ENCODE assay signal across 13 cellular contexts in genomic region chr3:32531010-32531647, GRCh38.
DNase-seq lines count a peak whose midpoint lies in the region; ATAC-seq lines count a peak whose summit lies in the region.
"Had no signal": no experiment of that assay in that cellular context is flagged by ENCODE, and none has a peak within 500 bp of the region (broad histone marks: within the 10 kb centered on the region; RNA-seq: fewer than 3 reads in every experiment).

No MANE protein-coding gene starts in this region.

- H3K36me3 Mint-ChIP-seq in effector memory CD8-positive, alpha-beta T cell (ENCODE audit: insufficient read depth) = peaks cover 58% of the 10 kb centered on the region

- peak; percentile 92 for ATAC-seq in GM18868 (IDR thresholded peaks at IDR 0.05; ENCODE audit: unreplicated experiment)
- peak; percentile 64 for ATAC-seq in HG03432 (IDR thresholded peaks at IDR 0.05; ENCODE audit: unreplicated experiment)
- ATAC-seq in effector memory CD8-positive, alpha-beta T cell (replicated peaks) = no peak

- DNase-seq in EL (peak; percentile 28), iris pigment epithelial cell (ENCODE audit: low read depth) (peak; percentile 17), retina (no peak), SW 1271 (lab: John Stamatoyannopoulos, UW) (no peak), HPDE6-E6E7 (ENCODE audit: extremely low spot score) (no peak)
- no peak for DNase-seq in effector memory CD8-positive, alpha-beta T cell
- DNase-seq: activated CD4-positive, alpha-beta T cell treated with anti-CD3 and anti-CD28 coated beads for 4 hours; activated naive CD4-positive, alpha-beta T cell treated with anti-CD3 and anti-CD28 coated beads, Interleukin-2, amount 10 ng/mL, durations not matched to agents 7 days and 5 days; H9; mesendoderm; NCI-H187 treated with DMSO at 0.1 percent for 48 hours had no signal

- no peak overlapping the region for H3K4me3 Mint-ChIP-seq in effector memory CD8-positive, alpha-beta T cell
- H3K4me3 Mint-ChIP-seq: activated naive CD4-positive, alpha-beta T cell treated with anti-CD3 and anti-CD28 coated beads, Interleukin-2, amount 10 ng/mL, durations not matched to agents 7 days and 5 days; H9 had no signal

- H3K9me3 Mint-ChIP-seq in effector memory CD8-positive, alpha-beta T cell = no peaks in the 10 kb centered on the region
- H3K9me3 Mint-ChIP-seq: activated naive CD4-positive, alpha-beta T cell treated with anti-CD3 and anti-CD28 coated beads, Interleukin-2, amount 10 ng/mL, durations not matched to agents 7 days and 5 days; H9 had no signal

- peak overlapping the region in 1 of 2 donors; percentile 1 for H3K27ac Mint-ChIP-seq in effector memory CD8-positive, alpha-beta T cell
- H3K27ac Mint-ChIP-seq: activated naive CD4-positive, alpha-beta T cell treated with anti-CD3 and anti-CD28 coated beads, Interleukin-2, amount 10 ng/mL, durations not matched to agents 7 days and 5 days had no signal

- peaks cover 0 to 4% of the 10 kb centered on the region in 2 donors for H3K4me1 Mint-ChIP-seq in effector memory CD8-positive, alpha-beta T cell (ENCODE audit: low read depth in 2 of 2)
- H3K4me1 Mint-ChIP-seq: activated naive CD4-positive, alpha-beta T cell treated with anti-CD3 and anti-CD28 coated beads, Interleukin-2, amount 10 ng/mL, durations not matched to agents 7 days and 5 days; H9 had no signal

- H3K27me3 Mint-ChIP-seq in effector memory CD8-positive, alpha-beta T cell = no peaks in the 10 kb centered on the region
- H3K27me3 Mint-ChIP-seq: activated naive CD4-positive, alpha-beta T cell treated with anti-CD3 and anti-CD28 coated beads, Interleukin-2, amount 10 ng/mL, durations not matched to agents 7 days and 5 days had no signal

Comparison
In these comparisons a context has a peak if more than half of its experiments do, and no peak if none do; other contexts are left out.
1. DNase-seq: peak in EL (single experiment) and iris pigment epithelial cell (single experiment); none in retina (single experiment), SW 1271 (0 of 2), effector memory CD8-positive, alpha-beta T cell (0 of 3) and HPDE6-E6E7 (single experiment).